Comparison of ENCODE assay signal across 2 cellular contexts in genomic region chr17:2457913-2458312, GRCh38.
A peak's percentile ranks its signal among the peaks of the same experiment; 100 is the strongest.
TF ChIP-seq lines count a peak whose summit lies in the region.

No MANE protein-coding gene starts in this region.

TF ChIP-seq in HepG2, 621 proteins besides CTCF, POLR2A, EP300 and RAD21:
- peak; percentile 60 for TF ChIP-seq ZNF121 (CRISPR knock-in tag; IDR thresholded peaks at IDR 0.05)
- no peak for TF ChIP-seq ZKSCAN1 (IDR thresholded peaks at IDR 0.05; ENCODE audit: low read length)
- no peak for TF ChIP-seq SMARCC2 (IDR thresholded peaks at IDR 0.05)
- TF ChIP-seq THAP7 (CRISPR knock-in tag; IDR thresholded peaks at IDR 0.05) = no peak
- no peak for TF ChIP-seq ATM (IDR thresholded peaks at IDR 0.05; ENCODE audit: borderline replicate concordance)
- TF ChIP-seq SPEN (CRISPR knock-in tag; IDR thresholded peaks at IDR 0.05; ENCODE audit: low read depth) = no peak
- TF ChIP-seq IKZF5 (CRISPR knock-in tag; IDR thresholded peaks at IDR 0.05) = no peak
- no peak for TF ChIP-seq CENPX (CRISPR knock-in tag; IDR thresholded peaks at IDR 0.05)
TF ChIP-seq in HepG2: peak in this region for 1.

TF ChIP-seq in WTC11, 78 proteins besides CTCF, POLR2A, EP300 and RAD21:
- no peak for TF ChIP-seq ZNF396 (CRISPR knock-in tag; IDR thresholded peaks at IDR 0.05; ENCODE audit: borderline replicate concordance)
- no peak for TF ChIP-seq IRF2 (CRISPR knock-in tag; IDR thresholded peaks at IDR 0.05; ENCODE audit: borderline replicate concordance, low read depth)
- TF ChIP-seq ZNF121 (CRISPR knock-in tag; IDR thresholded peaks at IDR 0.05) = peak; percentile 56; the same call in 1 of the 2 replicates
